ENCODE assay signal across 8 cellular contexts in the genomic region with DNA sequence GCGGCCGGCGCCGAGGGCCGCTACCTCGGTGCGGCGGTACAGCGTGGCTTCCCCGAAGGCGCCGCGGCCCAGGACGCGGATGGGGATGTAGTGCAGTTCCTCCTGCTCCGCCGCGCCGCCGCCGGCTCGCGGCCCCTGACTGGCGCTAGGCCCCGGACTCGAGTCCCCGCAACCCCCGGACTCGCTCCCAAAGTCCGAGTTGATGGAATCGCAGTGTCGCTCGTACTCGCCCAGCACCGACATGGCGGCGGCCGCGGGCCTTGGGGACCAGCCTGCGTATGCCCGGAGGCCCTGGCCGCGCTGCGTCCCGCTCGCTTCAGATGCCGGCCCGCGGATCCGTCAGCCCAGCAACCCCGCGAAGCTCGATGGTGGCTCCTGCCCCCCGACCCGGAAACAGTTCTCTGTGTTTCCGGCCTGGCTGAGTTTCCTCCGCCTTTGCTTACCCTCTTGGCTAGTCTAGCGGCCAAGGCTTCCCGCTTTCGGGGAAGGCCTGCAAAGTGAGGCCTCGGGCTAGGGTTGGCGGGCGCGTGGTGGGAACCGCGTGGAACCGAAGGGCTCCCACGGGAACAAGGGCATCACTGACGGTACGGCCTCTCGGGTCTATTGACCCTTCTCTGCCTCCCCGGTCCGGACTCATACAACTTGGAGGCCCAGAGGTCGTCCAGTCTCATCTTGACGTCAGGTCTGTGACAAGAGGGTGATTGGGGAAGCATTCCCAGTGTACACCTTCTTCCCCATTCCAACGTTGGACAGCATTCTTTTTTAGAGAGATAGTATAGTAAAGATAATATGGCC. TPM values are rescaled to one million over a fixed set of nuclear protein-coding genes. Genes with fewer than 3 reads are reported as not detected.
DNase-seq lines count a peak whose midpoint lies in the region; ATAC-seq and TF ChIP-seq lines count a peak whose summit lies in the region.

A gene (minus strand): TSS at position 370 of the 795 bp plus-strand sequence. CDS start 127 bp downstream, at position 243.

- H3K27me3 Mint-ChIP-seq in activated naive CD8-positive, alpha-beta T cell treated with anti-CD3 and anti-CD28 coated beads, Interleukin-2, amount 50 U/mL, for 24 hours: no peaks in the 10 kb centered on the region
- no peaks in the 10 kb centered on the region for H3K27me3 Mint-ChIP-seq in type B pancreatic cell

- H3K4me3 Mint-ChIP-seq in activated naive CD8-positive, alpha-beta T cell treated with anti-CD3 and anti-CD28 coated beads, Interleukin-2, amount 50 U/mL, for 24 hours: peak within 1 kb of the TSS; percentile 93
- H3K4me3 Mint-ChIP-seq in type B pancreatic cell: peak within 1 kb of the TSS; percentile 86

- H3K4me3 ChIP-seq in cardiac muscle cell: peak within 1 kb of the TSS; percentile 77

- H3K27ac ChIP-seq in cardiac muscle cell: peak within 1 kb of the TSS; percentile 89

- peaks cover 46% of the 10 kb centered on the region for H3K4me1 Mint-ChIP-seq in activated naive CD8-positive, alpha-beta T cell treated with anti-CD3 and anti-CD28 coated beads, Interleukin-2, amount 50 U/mL, for 24 hours
- peaks cover 28% of the 10 kb centered on the region for H3K4me1 Mint-ChIP-seq in type B pancreatic cell (ENCODE audit: unreplicated experiment)

- no peaks in the 10 kb centered on the region for H3K9me3 Mint-ChIP-seq in activated naive CD8-positive, alpha-beta T cell treated with anti-CD3 and anti-CD28 coated beads, Interleukin-2, amount 50 U/mL, for 24 hours
- H3K9me3 Mint-ChIP-seq in type B pancreatic cell: no peaks in the 10 kb centered on the region

- H3K9me3 ChIP-seq in cardiac muscle cell (ENCODE audit: low read depth): no peaks in the 10 kb centered on the region

- intact Hi-C loops in posterior cingulate gyrus (cut with DNase I): loop anchor here (10.0 kb wide), 1 partner anchor 368 kb away; no protein-coding TSS in a partner anchor

- H3K36me3 Mint-ChIP-seq in activated naive CD8-positive, alpha-beta T cell treated with anti-CD3 and anti-CD28 coated beads, Interleukin-2, amount 50 U/mL, for 24 hours (ENCODE audit: low read depth): peaks cover 19% of the 10 kb centered on the region
- peaks cover 6% of the 10 kb centered on the region for H3K36me3 Mint-ChIP-seq in type B pancreatic cell

- H3K36me3 ChIP-seq in cardiac muscle cell: peaks cover 2% of the 10 kb centered on the region

- no peaks in the 10 kb centered on the region for H3K27me3 ChIP-seq in cardiac muscle cell

- TF ChIP-seq CTCF in GM10266 (IDR thresholded peaks at IDR 0.05; ENCODE audit: control insufficient read depth, insufficient read depth, low read depth, missing control alignments) (no peak), cardiac muscle cell (IDR thresholded peaks at IDR 0.05; ENCODE audit: low read depth, low read length) (no peak), type B pancreatic cell (conservative IDR thresholded peaks at IDR 0.05) (no peak)

- H3K4me1 ChIP-seq in cardiac muscle cell (ENCODE audit: low read depth): peaks cover 9% of the 10 kb centered on the region

- DNase-seq in GM10266 (ENCODE audit: extremely low spot score) (peak; percentile 90), NCI-H1417 (lab: John Stamatoyannopoulos, UW) (peak; percentile 89 to 97 (median 95)), SW480 (ENCODE audit: low spot score) (peak; percentile 93), cardiac muscle cell (ENCODE audit: low read depth in 1 of 2, low spot score in 1 of 2) (peak; percentile 84 to 89), posterior cingulate gyrus (peak; percentile 92 to 99 (median 94)), type B pancreatic cell (ENCODE audit: extremely low spot score, unreplicated experiment) (peak; percentile 92)
- peak; percentile 90 for DNase-seq in activated naive CD8-positive, alpha-beta T cell treated with anti-CD3 and anti-CD28 coated beads, Interleukin-2, amount 50 U/mL, for 24 hours

- H3K27ac Mint-ChIP-seq in activated naive CD8-positive, alpha-beta T cell treated with anti-CD3 and anti-CD28 coated beads, Interleukin-2, amount 50 U/mL, for 24 hours: peak within 1 kb of the TSS; percentile 95
- H3K27ac Mint-ChIP-seq in type B pancreatic cell: peak within 1 kb of the TSS; percentile 97

- peak; percentile 91 for ATAC-seq in HG02678 (IDR thresholded peaks at IDR 0.05; ENCODE audit: unreplicated experiment)
- ATAC-seq in activated naive CD8-positive, alpha-beta T cell treated with anti-CD3 and anti-CD28 coated beads, Interleukin-2, amount 50 U/mL, for 24 hours: peak; percentile 95

RNA-seq across cellular contexts. Expression of the gene that starts here (rescaled TPM):
- total RNA-seq in cardiac muscle cell (74.7 and 124 TPM in 2 replicates), type B pancreatic cell (ENCODE audit: low replicate concordance) (81.3 and 117 TPM in 2 replicates)
- polyA plus RNA-seq in cardiac muscle cell: 62.5 and 81.5 TPM in 2 replicates

Comparison
In these comparisons a context has a peak if more than half of its experiments do, and no peak if none do; other contexts are left out.
1. Peak in every context shown above with its lines: DNase-seq, ATAC-seq, H3K4me3 ChIP-seq and H3K27ac ChIP-seq.